Comparison of ENCODE assay signal across 1 cellular context in genomic region chr1:203500279-203500678, GRCh38.
TF ChIP-seq lines count a peak whose summit lies in the region.

No MANE protein-coding gene starts in this region.

TF ChIP-seq in HEK293, 187 proteins besides CTCF, POLR2A, EP300 and RAD21 (continued from another document):
- TF ChIP-seq ZNF26 (tag by site-specific recombination; IDR thresholded peaks at IDR 0.05), result no peak
- no peak for TF ChIP-seq ZNF660 (tag by site-specific recombination; IDR thresholded peaks at IDR 0.05)
- TF ChIP-seq HIC1 (tag by site-specific recombination; IDR thresholded peaks at IDR 0.05), result 0 out of 2 replicates have a peak, but pooled peaks have one; percentile 31
- no peak for TF ChIP-seq ZNF549 (tag by site-specific recombination; IDR thresholded peaks at IDR 0.05)
- TF ChIP-seq ZNF184 (tag by site-specific recombination; IDR thresholded peaks at IDR 0.05), result no peak
- no peak for TF ChIP-seq ZNF121 (tag by site-specific recombination; IDR thresholded peaks at IDR 0.05)
- no peak for TF ChIP-seq ZNF112 (tag by site-specific recombination; IDR thresholded peaks at IDR 0.05)
- no peak for TF ChIP-seq ZNF266 (tag by site-specific recombination; IDR thresholded peaks at IDR 0.05; ENCODE audit: low read depth)
